ENCODE assay signal across 21 cellular contexts in genomic region chr11:9651899-9652748, GRCh38. TPM values are rescaled to one million over a fixed set of nuclear protein-coding genes. Genes with fewer than 3 reads are reported as not detected.
DNase-seq lines count a peak whose midpoint lies in the region; ATAC-seq and TF ChIP-seq lines count a peak whose summit lies in the region.
"Had no signal": no experiment of that assay in that cellular context is flagged by ENCODE, and none has a peak within 500 bp of the region (broad histone marks: within the 10 kb centered on the region; RNA-seq: fewer than 3 reads in every experiment).

No MANE protein-coding gene starts in this region.

- no peaks in the 10 kb centered on the region for H4K20me1 ChIP-seq in osteoblast (ENCODE audit: insufficient read depth, low read length)

- H3K9me3 ChIP-seq in suprapubic skin, result no peaks in the 10 kb centered on the region
- H3K9me3 ChIP-seq in osteoblast (ENCODE audit: low read depth, low read length), result no peaks in the 10 kb centered on the region
- no peaks in the 10 kb centered on the region for H3K9me3 ChIP-seq in CD4-positive, alpha-beta T cell (ENCODE audit: control insufficient read depth, low read length)
- H3K9me3 ChIP-seq: BE2C, testis had no signal

- H3K36me3 Mint-ChIP-seq in activated B cell treated with CpG ODN at 0.5 μM for 24 hours (ENCODE audit: low read depth), result no peaks in the 10 kb centered on the region
- no peaks in the 10 kb centered on the region for H3K36me3 Mint-ChIP-seq in activated T-helper 2 cell treated with anti-CD3 and anti-CD28 coated beads, Interferon-gamma antibody, Interleukin-2, Interleukin-4, amounts not matched to agents 10 μg/mL and 5 μg/mL and 100 μg/mL, durations not matched to agents 14 hours and 24 hours and 36 hours (ENCODE audit: low read depth)
- no peaks in the 10 kb centered on the region for H3K36me3 Mint-ChIP-seq in CD4-positive, alpha-beta T cell (ENCODE audit: low read depth)
- H3K36me3 Mint-ChIP-seq: T-cell had no signal

- H2AFZ ChIP-seq in osteoblast (ENCODE audit: low read length), result no peak overlapping the region

- POLR2A ChIA-PET in activated B cell treated with CpG ODN at 0.5 μM for 24 hours (lab: Charles Lee), result interaction anchor here (0.6 kb wide), 1 partner anchor 25 kb away, joined by 3 read pairs; no protein-coding TSS in a partner anchor
- POLR2A ChIA-PET in CD4-positive, alpha-beta T cell (lab: Charles Lee), result no interaction called here

- intact Hi-C loops in activated B cell treated with CpG ODN at 0.5 μM for 24 hours (cut with micrococcal nuclease) (no loop called here), left colon (cut with DNase I, micrococcal nuclease) (no loop called here)
- intact Hi-C loops in activated T-helper 2 cell treated with anti-CD3 and anti-CD28 coated beads, Interferon-gamma antibody, Interleukin-2, Interleukin-4, amounts not matched to agents 10 μg/mL and 5 μg/mL and 100 μg/mL, durations not matched to agents 14 hours and 24 hours and 36 hours (cut with micrococcal nuclease), result no loop called here
- intact Hi-C loops in CD4-positive, alpha-beta T cell (cut with DNase I, micrococcal nuclease), result no loop called here

- no peak overlapping the region for H3K4me3 Mint-ChIP-seq in activated B cell treated with CpG ODN at 0.5 μM for 24 hours
- H3K4me3 Mint-ChIP-seq in activated T-helper 2 cell treated with anti-CD3 and anti-CD28 coated beads, Interferon-gamma antibody, Interleukin-2, Interleukin-4, amounts not matched to agents 10 μg/mL and 5 μg/mL and 100 μg/mL, durations not matched to agents 14 hours and 24 hours and 36 hours (ENCODE audit: low read depth), result no peak overlapping the region
- no peak overlapping the region for H3K4me3 Mint-ChIP-seq in CD4-positive, alpha-beta T cell
- H3K4me3 Mint-ChIP-seq: immature natural killer cell, mesothelial cell of epicardium, T-cell, WTC11 had no signal

- ATAC-seq in activated B cell treated with CpG ODN at 0.5 μM for 24 hours (ENCODE audit: low read depth) (no peak), left colon (peak; percentile 37)
- no peak for ATAC-seq in CD4-positive, alpha-beta T cell (ENCODE audit: poor library complexity)
- ATAC-seq: sciatic nerve, T-cell, WTC11 had no signal

- no peaks in the 10 kb centered on the region for H3K36me3 ChIP-seq in suprapubic skin
- no peaks in the 10 kb centered on the region for H3K36me3 ChIP-seq in osteoblast (ENCODE audit: insufficient read depth, low read length)
- H3K36me3 ChIP-seq: BE2C had no signal

- no peaks in the 10 kb centered on the region for H3K79me2 ChIP-seq in osteoblast (ENCODE audit: insufficient read depth, low read length)

- CTCF ChIA-PET in activated B cell treated with CpG ODN at 0.5 μM for 24 hours (lab: Charles Lee), result interaction anchor here (0.9 to 1.4 kb wide), 2 partner anchors 11 to 97 kb away, joined by 4 to 5 read pairs; no protein-coding TSS in a partner anchor
- CTCF ChIA-PET in CD4-positive, alpha-beta T cell (lab: Charles Lee), result interaction anchor here (0.5 kb wide), 1 partner anchor 92 kb away, joined by 3 read pairs; no protein-coding TSS in a partner anchor

- no peaks in the 10 kb centered on the region for H3K27me3 Mint-ChIP-seq in activated B cell treated with CpG ODN at 0.5 μM for 24 hours
- H3K27me3 Mint-ChIP-seq in activated T-helper 2 cell treated with anti-CD3 and anti-CD28 coated beads, Interferon-gamma antibody, Interleukin-2, Interleukin-4, amounts not matched to agents 10 μg/mL and 5 μg/mL and 100 μg/mL, durations not matched to agents 14 hours and 24 hours and 36 hours (ENCODE audit: low read depth), result peaks cover 2% of the 10 kb centered on the region
- no peaks in the 10 kb centered on the region for H3K27me3 Mint-ChIP-seq in CD4-positive, alpha-beta T cell

- H3K27me3 ChIP-seq in suprapubic skin, result no peaks in the 10 kb centered on the region
- no peaks in the 10 kb centered on the region for H3K27me3 ChIP-seq in osteoblast (ENCODE audit: insufficient read depth, low read length)
- no peaks in the 10 kb centered on the region for H3K27me3 ChIP-seq in CD4-positive, alpha-beta T cell (ENCODE audit: control insufficient read depth, insufficient read depth, low read length)
- H3K27me3 ChIP-seq: BE2C, testis had no signal

- H3K4me1 ChIP-seq in suprapubic skin, result peaks cover 13% of the 10 kb centered on the region
- H3K4me1 ChIP-seq in osteoblast (ENCODE audit: insufficient read depth, low read length), result no peaks in the 10 kb centered on the region
- H3K4me1 ChIP-seq: BE2C, testis had no signal

- H3K4me1 Mint-ChIP-seq in activated B cell treated with CpG ODN at 0.5 μM for 24 hours, result peaks cover 19% of the 10 kb centered on the region
- peaks cover 2% of the 10 kb centered on the region for H3K4me1 Mint-ChIP-seq in activated T-helper 2 cell treated with anti-CD3 and anti-CD28 coated beads, Interferon-gamma antibody, Interleukin-2, Interleukin-4, amounts not matched to agents 10 μg/mL and 5 μg/mL and 100 μg/mL, durations not matched to agents 14 hours and 24 hours and 36 hours (ENCODE audit: low read depth)
- no peaks in the 10 kb centered on the region for H3K4me1 Mint-ChIP-seq in CD4-positive, alpha-beta T cell (ENCODE audit: low read depth)
- H3K4me1 Mint-ChIP-seq: immature natural killer cell, T-cell had no signal

- no peak for TF ChIP-seq EP300 in suprapubic skin (IDR thresholded peaks at IDR 0.05)

- peak overlapping the region; percentile 38 for H3K27ac ChIP-seq in suprapubic skin
- no peak overlapping the region for H3K27ac ChIP-seq in osteoblast (ENCODE audit: low read depth, low read length)
- H3K27ac ChIP-seq in CD4-positive, alpha-beta T cell (ENCODE audit: low read depth, low read length), result no peak overlapping the region
- H3K27ac ChIP-seq: epithelial cell of prostate, testis had no signal

- peak overlapping the region; percentile 25 for H3K27ac Mint-ChIP-seq in activated B cell treated with CpG ODN at 0.5 μM for 24 hours
- H3K27ac Mint-ChIP-seq in activated T-helper 2 cell treated with anti-CD3 and anti-CD28 coated beads, Interferon-gamma antibody, Interleukin-2, Interleukin-4, amounts not matched to agents 10 μg/mL and 5 μg/mL and 100 μg/mL, durations not matched to agents 14 hours and 24 hours and 36 hours, result no peak overlapping the region
- no peak overlapping the region for H3K27ac Mint-ChIP-seq in CD4-positive, alpha-beta T cell
- H3K27ac Mint-ChIP-seq: immature natural killer cell, mesothelial cell of epicardium, T-cell, WTC11 had no signal

- no peak for TF ChIP-seq POLR2A in suprapubic skin (IDR thresholded peaks at IDR 0.05)

- DNase-seq in LHCN-M2 (ENCODE audit: low read depth) (peak; percentile 64), activated B cell treated with CpG ODN at 0.5 μM for 24 hours (no peak), left colon (no peak), suprapubic skin (ENCODE audit: low spot score in 2 of 2) (no peak), osteoblast (ENCODE audit: insufficient read length, low spot score, missing footprints) (no peak)
- DNase-seq in activated T-helper 2 cell treated with anti-CD3 and anti-CD28 coated beads, Interferon-gamma antibody, Interleukin-2, Interleukin-4, amounts not matched to agents 10 μg/mL and 5 μg/mL and 100 μg/mL, durations not matched to agents 14 hours and 24 hours and 36 hours (ENCODE audit: low spot score), result no peak
- no peak for DNase-seq in CD4-positive, alpha-beta T cell
- DNase-seq: amygdala; BE2C; DMS153; immature natural killer cell; NCI-H1930; NCI-H526; stimulated activated CD4-positive, alpha-beta T cell treated with anti-CD3 and anti-CD28 coated beads, Interleukin-4, amount 100 ng/mL, for 24 hours; stimulated activated CD8-positive, alpha-beta memory T cell treated with anti-CD3 and anti-CD28 coated beads, Interleukin-4, amount 100 ng/mL, for 48 hours; testis had no signal

- H3K4me2 ChIP-seq in osteoblast (ENCODE audit: insufficient read depth, low read length), result no peak overlapping the region

- no peak overlapping the region for H3K4me3 ChIP-seq in suprapubic skin
- H3K4me3 ChIP-seq in osteoblast (ENCODE audit: insufficient read depth, low read length), result no peak overlapping the region
- H3K4me3 ChIP-seq: testis had no signal

- TF ChIP-seq CTCF in activated B cell treated with CpG ODN at 0.5 μM for 24 hours (IDR thresholded peaks at IDR 0.05) (no peak), suprapubic skin (IDR thresholded peaks at IDR 0.05) (no peak), osteoblast (IDR thresholded peaks at IDR 0.05; ENCODE audit: extremely low read depth, low read depth, low read length) (no peak)
- no peak for TF ChIP-seq CTCF in CD4-positive, alpha-beta T cell (IDR thresholded peaks at IDR 0.05)

- no peaks in the 10 kb centered on the region for H3K9me3 Mint-ChIP-seq in activated B cell treated with CpG ODN at 0.5 μM for 24 hours
- peaks cover 9% of the 10 kb centered on the region for H3K9me3 Mint-ChIP-seq in activated T-helper 2 cell treated with anti-CD3 and anti-CD28 coated beads, Interferon-gamma antibody, Interleukin-2, Interleukin-4, amounts not matched to agents 10 μg/mL and 5 μg/mL and 100 μg/mL, durations not matched to agents 14 hours and 24 hours and 36 hours
- peaks cover 4% of the 10 kb centered on the region for H3K9me3 Mint-ChIP-seq in CD4-positive, alpha-beta T cell

RNA-seq across cellular contexts. Expression of gene SWAP70, which starts 11.8 kb away (rescaled TPM):
- total RNA-seq in LHCN-M2 (2014; rRNA removed), result 19.4 and 24.1 TPM in 2 replicates
- polyA plus RNA-seq in LHCN-M2 (2012), result 20.1 TPM
- 277 and 288 TPM in 2 replicates for total RNA-seq in activated B cell treated with CpG ODN at 0.5 μM for 24 hours
- 10 to 100 TPM; 15.7 to 21.9 TPM for total RNA-seq in left colon
- 10 to 100 TPM; 27.6 to 64.9 (median 35.8) TPM for total RNA-seq in suprapubic skin
- total RNA-seq in activated T-helper 2 cell treated with anti-CD3 and anti-CD28 coated beads, Interferon-gamma antibody, Interleukin-2, Interleukin-4, amounts not matched to agents 10 μg/mL and 5 μg/mL and 100 μg/mL, durations not matched to agents 14 hours and 24 hours and 36 hours, result 8.4 and 11.8 TPM in 2 replicates
- total RNA-seq in osteoblast, result 55.4 and 62.2 TPM in 2 replicates
- 1 to 10 TPM; 4.0 to 4.1 TPM for total RNA-seq in CD4-positive, alpha-beta T cell
